8 cellular contexts compared by ENCODE assay signal in genomic region chr16:69725480-69726312, GRCh38. TPM values are rescaled to one million over a fixed set of nuclear protein-coding genes. Genes with fewer than 3 reads are reported as not detected.
DNase-seq lines count a peak whose midpoint lies in the region; ATAC-seq, FAIRE-seq and TF ChIP-seq lines count a peak whose summit lies in the region.

No MANE protein-coding gene starts in this region.

- H3K27ac ChIP-seq in HEK293 (ENCODE audit: extremely low read depth, low read depth, low read length), result no peak overlapping the region; the same call in 1 of the 2 replicates
- peak overlapping the region; percentile 80 for H3K27ac ChIP-seq in WERI-Rb-1
- peak overlapping the region; percentile 89 to 95 for H3K27ac ChIP-seq in small intestine (ENCODE audit: low read depth in 1 of 2, low read length in 1 of 2)

- H3K27me3 ChIP-seq in WERI-Rb-1 (ENCODE audit: insufficient read depth, low read depth, severe bottlenecking), result no peaks in the 10 kb centered on the region
- H3K27me3 ChIP-seq in small intestine (ENCODE audit: control insufficient read depth in 2 of 2, insufficient read depth in 2 of 2, low read length in 2 of 2), result no peaks in the 10 kb centered on the region

- H3K27me3 Mint-ChIP-seq in glutamatergic neuron (ENCODE audit: unreplicated experiment), result peaks cover 2% of the 10 kb centered on the region

- H3K4me1 ChIP-seq in HEK293 (ENCODE audit: control insufficient read depth, insufficient read depth, low read length) (no peaks in the 10 kb centered on the region; the same call in 1 of the 2 replicates), small intestine (ENCODE audit: control insufficient read depth in 2 of 2, insufficient read depth in 1 of 2, low read depth in 1 of 2, low read length in 1 of 2) (peaks cover 0 to 1% of the 10 kb centered on the region in 2 donors)

- 67 to 68% (median 67%) methylated on average over 32 of the region's 32 CpGs for WGBS in small intestine, 3 donors

- no peak for DNase-seq in WERI-Rb-1
- DNase-seq in glutamatergic neuron, result no peak
- peak; percentile 10 for DNase-seq in small intestine
- DNase-seq in superior temporal gyrus (ENCODE audit: extremely low spot score), result no peak
- no peak for DNase-seq in kidney glomerular epithelial cell (lab: John Stamatoyannopoulos, UW)

- H3K9me3 ChIP-seq in HEK293 (ENCODE audit: control insufficient read depth, insufficient read depth, low read depth, low read length) (no peaks in the 10 kb centered on the region), WERI-Rb-1 (ENCODE audit: severe bottlenecking) (no peaks in the 10 kb centered on the region), small intestine (ENCODE audit: control insufficient read depth, low read depth) (no peaks in the 10 kb centered on the region)

- peaks cover 10% of the 10 kb centered on the region for H3K4me1 Mint-ChIP-seq in glutamatergic neuron (ENCODE audit: low read depth, unreplicated experiment)

- no peak for FAIRE-seq in small intestine (lab: Jason Lieb, UNC)

- no peaks in the 10 kb centered on the region for H3K36me3 Mint-ChIP-seq in glutamatergic neuron (ENCODE audit: unreplicated experiment)

- ATAC-seq in HG03139 (IDR thresholded peaks at IDR 0.05; ENCODE audit: unreplicated experiment), result no peak
- no peak for ATAC-seq in GM19397 (IDR thresholded peaks at IDR 0.05; ENCODE audit: unreplicated experiment)

- peak overlapping the region; percentile 88 for H3K27ac Mint-ChIP-seq in glutamatergic neuron (ENCODE audit: unreplicated experiment)

- no peaks in the 10 kb centered on the region for H3K9me3 Mint-ChIP-seq in glutamatergic neuron (ENCODE audit: unreplicated experiment)

- CTCF ChIA-PET in HEK293 (lab: Yijun Ruan, JAX), result interaction anchor here (1.3 to 2.5 kb wide), 3 partner anchors 17 to 29 kb away, joined by 5 to 13 read pairs (median 6); partner anchors contain the start of gene NOB1

- POLR2A ChIA-PET in HEK293 (lab: Yijun Ruan, JAX), result interaction anchor here (1.3 to 2.2 kb wide), 2 partner anchors 11 to 29 kb away, joined by 9 to 10 read pairs; partner anchors contain the start of gene NOB1

- H3K36me3 ChIP-seq in HEK293 (ENCODE audit: control insufficient read depth in 2 of 2, insufficient read depth in 1 of 2, low read length in 2 of 2) (no peaks in the 10 kb centered on the region), WERI-Rb-1 (no peaks in the 10 kb centered on the region), small intestine (ENCODE audit: control insufficient read depth in 2 of 2, insufficient read depth in 2 of 2, low read length in 2 of 2) (no peaks in the 10 kb centered on the region)

- H3K4me3 Mint-ChIP-seq in glutamatergic neuron (ENCODE audit: unreplicated experiment), result peak overlapping the region; percentile 93

- no peak for TF ChIP-seq CTCF in HEK293 (tag by site-specific recombination; IDR thresholded peaks at IDR 0.05)
- TF ChIP-seq CTCF in WERI-Rb-1 (IDR thresholded peaks at IDR 0.05; ENCODE audit: low read depth, low read length), result no peak
- TF ChIP-seq CTCF in glutamatergic neuron (IDR thresholded peaks at IDR 0.05; ENCODE audit: partially characterized antibody, unreplicated experiment), result no peak

- H3K4me3 ChIP-seq in HEK293 (ENCODE audit: low read depth, low read length), result peak overlapping the region; percentile 15
- H3K4me3 ChIP-seq in WERI-Rb-1 (ENCODE audit: low read depth, low read length), result peak overlapping the region; percentile 63
- peak overlapping the region; percentile 42 to 53 for H3K4me3 ChIP-seq in small intestine (ENCODE audit: low read depth in 1 of 2, low read length in 2 of 2)

TF ChIP-seq in HEK293, 187 proteins besides CTCF, POLR2A, EP300 and RAD21:
- no peak for TF ChIP-seq ZIC2 (tag by site-specific recombination; IDR thresholded peaks at IDR 0.05)
- no peak for TF ChIP-seq ZNF670 (tag by site-specific recombination; IDR thresholded peaks at IDR 0.05; ENCODE audit: low read depth)
- no peak for TF ChIP-seq ZBTB48 (tag by site-specific recombination; IDR thresholded peaks at IDR 0.05)
- TF ChIP-seq ZNF404 (tag by site-specific recombination; IDR thresholded peaks at IDR 0.05), result no peak
- TF ChIP-seq OSR2 (tag by site-specific recombination; IDR thresholded peaks at IDR 0.05), result no peak
- TF ChIP-seq ZNF449 (tag by site-specific recombination; IDR thresholded peaks at IDR 0.05), result no peak
- TF ChIP-seq ZNF558 (tag by site-specific recombination; IDR thresholded peaks at IDR 0.05), result no peak
- no peak for TF ChIP-seq ZNF433 (tag by site-specific recombination; IDR thresholded peaks at IDR 0.05; ENCODE audit: low read depth)
- no peak for TF ChIP-seq TCF7L2 (IDR thresholded peaks at IDR 0.05; ENCODE audit: borderline replicate concordance, low read depth, low read length)

RNA-seq across cellular contexts. Expression of gene NQO1, which starts 0.7 kb away (rescaled TPM):
- total RNA-seq in glutamatergic neuron (ENCODE audit: unreplicated experiment), result 7.2 TPM
- polyA plus RNA-seq in small intestine, result 100 to 1,000 TPM in 1 of 3 donors, 10 to 100 TPM in 2; 93.2 to 151 (median 99.5) TPM

RNA-seq across cellular contexts. Expression of gene NOB1, which starts 29.0 kb away (rescaled TPM):
- total RNA-seq in glutamatergic neuron (ENCODE audit: unreplicated experiment), result 22.7 TPM
- polyA plus RNA-seq in small intestine, result 10 to 100 TPM; 22.8 to 71.0 (median 28.6) TPM

RNA-seq across cellular contexts. Expression of gene WWP2, which starts 36.4 kb away (rescaled TPM):
- 46.8 TPM for total RNA-seq in glutamatergic neuron (ENCODE audit: unreplicated experiment)
- 10 to 100 TPM; 32.4 to 35.5 (median 35.3) TPM for polyA plus RNA-seq in small intestine
